In the genomic region with DNA sequence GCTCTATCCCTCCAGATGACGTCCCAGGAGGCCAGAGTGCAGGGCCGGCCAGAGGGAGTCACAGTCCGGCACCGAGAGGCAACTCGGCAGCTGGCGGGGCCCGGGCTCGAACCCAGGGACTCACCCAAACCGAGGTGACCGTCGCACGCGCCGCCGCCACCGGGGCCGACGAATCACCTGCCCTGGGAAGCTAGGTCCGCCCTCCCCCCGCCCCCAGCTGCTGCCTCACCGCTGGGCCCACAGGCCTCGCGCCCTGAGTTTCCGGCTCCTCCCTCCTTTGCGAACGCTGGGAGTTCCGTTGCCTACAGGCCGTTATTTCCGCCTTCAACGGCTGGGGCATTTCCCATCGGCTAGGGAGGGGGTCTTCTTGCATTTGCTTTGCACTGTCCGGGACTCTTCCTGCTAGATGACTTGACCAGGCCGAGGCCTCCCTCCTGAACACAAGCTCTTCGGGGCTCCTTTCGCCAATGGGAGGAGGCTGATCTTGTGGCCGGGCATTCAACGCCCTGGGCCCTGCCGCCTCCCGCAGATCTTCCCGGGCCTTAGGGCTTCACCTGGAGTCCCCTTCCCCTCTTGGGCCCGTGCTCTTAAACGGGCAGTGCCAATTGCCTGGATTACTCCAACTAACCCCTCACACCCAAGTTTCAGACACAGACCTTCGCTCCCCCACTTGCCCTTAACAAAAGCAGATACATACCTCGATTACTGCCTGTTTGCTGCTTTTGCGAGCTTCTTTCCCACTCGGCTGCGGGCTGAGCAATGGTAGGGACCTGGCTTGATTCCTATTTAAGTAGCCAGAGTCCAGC, we compare ENCODE assay signal across 8 cellular contexts. TPM values are rescaled to one million over a fixed set of nuclear protein-coding genes. Genes with fewer than 3 reads are reported as not detected.
DNase-seq lines count a peak whose midpoint lies in the region; ATAC-seq and TF ChIP-seq lines count a peak whose summit lies in the region.

A gene (minus strand): TSS at position 184 of the 806 bp plus-strand sequence. CDS start 4,674 bp downstream, outside the sequence.

- H3K4me3 ChIP-seq in GM12875 (ENCODE audit: low read depth, low read length) (peak within 1 kb of the TSS; percentile 94), upper lobe of right lung (peak within 1 kb of the TSS; percentile 92)

- no peaks in the 10 kb centered on the region for H3K27me3 ChIP-seq in upper lobe of right lung

- H3K36me3 Mint-ChIP-seq in T-helper 17 cell (ENCODE audit: low read depth) (no peaks in the 10 kb centered on the region), progenitor cell of endocrine pancreas (ENCODE audit: insufficient read depth) (peaks cover 3% of the 10 kb centered on the region)

- H3K27ac Mint-ChIP-seq in T-helper 17 cell (peak within 1 kb of the TSS; percentile 99), progenitor cell of endocrine pancreas (peak within 1 kb of the TSS; percentile 94)

- H3K4me1 Mint-ChIP-seq in T-helper 17 cell (peaks cover 19% of the 10 kb centered on the region), progenitor cell of endocrine pancreas (ENCODE audit: low read depth) (peaks cover 4% of the 10 kb centered on the region)

- H3K27me3 Mint-ChIP-seq in T-helper 17 cell (no peaks in the 10 kb centered on the region), progenitor cell of endocrine pancreas (no peaks in the 10 kb centered on the region)

- no peak for TF ChIP-seq CTCF in GM12875 (IDR thresholded peaks at IDR 0.05; ENCODE audit: borderline replicate concordance, insufficient read depth, low read depth, low read length)
- TF ChIP-seq CTCF in progenitor cell of endocrine pancreas (IDR thresholded peaks at IDR 0.05; ENCODE audit: unreplicated experiment) = no peak
- no peak for TF ChIP-seq CTCF in upper lobe of right lung (IDR thresholded peaks at IDR 0.05)

- H3K4me3 Mint-ChIP-seq in T-helper 17 cell (peak within 1 kb of the TSS; percentile 96), progenitor cell of endocrine pancreas (ENCODE audit: low read depth) (peak within 1 kb of the TSS; percentile 85)

- H3K9me3 Mint-ChIP-seq in progenitor cell of endocrine pancreas (ENCODE audit: low read depth) = no peaks in the 10 kb centered on the region

- H3K27ac ChIP-seq in upper lobe of right lung = peak within 1 kb of the TSS; percentile 95

- DNase-seq in NCI-H1694 (lab: John Stamatoyannopoulos, UW) (peak; percentile 78), T-helper 17 cell (peak; percentile 83 to 86 (median 84)), amniotic stem cell (lab: John Stamatoyannopoulos, UW) (peak; percentile 62), left cardiac atrium (peak; percentile 96), progenitor cell of endocrine pancreas (ENCODE audit: low spot score, unreplicated experiment) (peak; percentile 73), upper lobe of right lung (peak; percentile 97)

- H3K9me3 ChIP-seq in T-helper 17 cell (ENCODE audit: control insufficient read depth, low read length, poor library complexity, severe bottlenecking) = no peaks in the 10 kb centered on the region
- no peaks in the 10 kb centered on the region for H3K9me3 ChIP-seq in upper lobe of right lung

- ATAC-seq in HG02798 (IDR thresholded peaks at IDR 0.05; ENCODE audit: poor library complexity, unreplicated experiment) = peak; percentile 86
- ATAC-seq in T-helper 17 cell = peak; percentile 95
- ATAC-seq in left cardiac atrium = peak; percentile 91 to 95
- peak; percentile 97 for ATAC-seq in upper lobe of right lung

- peaks cover 14% of the 10 kb centered on the region for H3K4me1 ChIP-seq in upper lobe of right lung

- no peaks in the 10 kb centered on the region for H3K36me3 ChIP-seq in upper lobe of right lung

- intact Hi-C loops in left cardiac atrium (cut with DNase I) (no loop called here), upper lobe of right lung (cut with DNase I) (no loop called here)

RNA-seq across cellular contexts. Expression of the gene that starts here (rescaled TPM):
- 10 to 100 TPM; 14.5 to 15.0 TPM for total RNA-seq in T-helper 17 cell
- 10 to 100 TPM; 15.6 to 21.4 TPM for total RNA-seq in left cardiac atrium
- 16.0 and 21.1 TPM in 2 replicates for total RNA-seq in progenitor cell of endocrine pancreas
- 23.5 TPM for total RNA-seq in upper lobe of right lung

Comparison
In these comparisons a context has a peak if more than half of its experiments do, and no peak if none do; other contexts are left out.
1. Peak in every context shown above with its lines: DNase-seq, ATAC-seq, H3K4me3 ChIP-seq and H3K27ac ChIP-seq.